In genomic region chr17:50919321-50920040, GRCh38 we compare ENCODE assay signal across 9 cellular contexts. TPM values are rescaled to one million over a fixed set of nuclear protein-coding genes. Genes with fewer than 3 reads are reported as not detected.
DNase-seq lines count a peak whose midpoint lies in the region; ATAC-seq and TF ChIP-seq lines count a peak whose summit lies in the region.
"Had no signal": no experiment of that assay in that cellular context is flagged by ENCODE, and none has a peak within 500 bp of the region (broad histone marks: within the 10 kb centered on the region; RNA-seq: fewer than 3 reads in every experiment).

No MANE protein-coding gene starts in this region.

- WGBS in lung, 2 donors, result 29 to 31% methylated on average over 18 of the region's 18 CpGs

- peak overlapping the region; percentile 81 to 99 (median 98) for H3K27ac Mint-ChIP-seq in CD8-positive, alpha-beta memory T cell

- no peak for TF ChIP-seq CTCF in lung (IDR thresholded peaks at IDR 0.05; ENCODE audit: control extremely low read depth, extremely low read depth)

- H3K9me3 ChIP-seq in CD8-positive, alpha-beta memory T cell (ENCODE audit: low read length), result no peaks in the 10 kb centered on the region
- H3K9me3 ChIP-seq in effector memory CD4-positive, alpha-beta T cell (ENCODE audit: control insufficient read depth, low read length), result no peaks in the 10 kb centered on the region
- no peaks in the 10 kb centered on the region for H3K9me3 ChIP-seq in lung (ENCODE audit: control insufficient read depth in 2 of 2, insufficient read depth in 1 of 2, low read length in 1 of 2)
- H3K9me3 ChIP-seq: HAP-1 had no signal

- H3K4me1 Mint-ChIP-seq in CD8-positive, alpha-beta memory T cell, result peaks cover 22 to 37% (median 24%) of the 10 kb centered on the region in 3 donors

- peak overlapping the region; percentile 26 for H3K4me3 ChIP-seq in CD8-positive, alpha-beta memory T cell (ENCODE audit: low read length)
- H3K4me3 ChIP-seq in effector memory CD4-positive, alpha-beta T cell (ENCODE audit: insufficient read depth, low read depth, low read length, poor library complexity, severe bottlenecking), result no peak overlapping the region
- no peak overlapping the region for H3K4me3 ChIP-seq in lung
- H3K4me3 ChIP-seq: HAP-1 had no signal

- CTCF ChIA-PET in CD8-positive, alpha-beta memory T cell (lab: Charles Lee), result interaction anchor here (0.9 kb wide), 1 partner anchor 53 kb away, joined by 3 read pairs; the partner anchor contains the start of gene TOB1

- no peaks in the 10 kb centered on the region for H3K36me3 ChIP-seq in CD8-positive, alpha-beta memory T cell (ENCODE audit: insufficient read depth, low read length)
- no peaks in the 10 kb centered on the region for H3K36me3 ChIP-seq in effector memory CD4-positive, alpha-beta T cell (ENCODE audit: control insufficient read depth, insufficient read depth, low read length)
- no peaks in the 10 kb centered on the region for H3K36me3 ChIP-seq in lung (ENCODE audit: control insufficient read depth in 2 of 2, insufficient read depth in 2 of 2, low read length in 2 of 2)
- H3K36me3 ChIP-seq: HAP-1 had no signal

- DNase-seq in CD8-positive, alpha-beta memory T cell, result peak; percentile 77 to 93 (median 86)
- peak; percentile 93 for DNase-seq in NCI-H748 treated with DMSO at 0.1 percent for 48 hours (lab: John Stamatoyannopoulos, UW)
- peak; percentile 87 for DNase-seq in activated CD8-positive, alpha-beta memory T cell treated with anti-CD3 and anti-CD28 coated beads, Interleukin-2, amount 50 U/mL, for 48 hours
- DNase-seq in effector memory CD4-positive, alpha-beta T cell, result peak; percentile 76 to 88 (median 84)
- DNase-seq in lung (ENCODE audit: low spot score), result peak; percentile 83
- DNase-seq in stimulated activated CD4-positive, alpha-beta T cell treated with anti-CD3 and anti-CD28 coated beads, TNF-alpha, amount 100 ng/mL, for 1 hour (ENCODE audit: low read depth in 3 of 3, low spot score in 1 of 3), result peak; percentile 32 to 69 (median 49)

- peak; percentile 56 for ATAC-seq in HG02943 (IDR thresholded peaks at IDR 0.05; ENCODE audit: low read depth, unreplicated experiment)
- peak; percentile 42 for ATAC-seq in lung (ENCODE audit: insufficient read depth, low FRiP score)
- ATAC-seq in GM18870 (IDR thresholded peaks at IDR 0.05; ENCODE audit: unreplicated experiment), result no peak

- H3K4me1 ChIP-seq in CD8-positive, alpha-beta memory T cell (ENCODE audit: insufficient read depth, low read length), result peaks cover 34% of the 10 kb centered on the region
- H3K4me1 ChIP-seq in effector memory CD4-positive, alpha-beta T cell (ENCODE audit: control insufficient read depth, insufficient read depth, low read length, poor library complexity, severe bottlenecking), result peaks cover 38% of the 10 kb centered on the region
- H3K4me1 ChIP-seq in lung (ENCODE audit: control insufficient read depth in 2 of 2, insufficient read depth in 2 of 2, low read length in 2 of 2), result no peaks in the 10 kb centered on the region
- H3K4me1 ChIP-seq: HAP-1 had no signal

- H3K27me3 Mint-ChIP-seq in CD8-positive, alpha-beta memory T cell, result peaks cover 0 to 1% of the 10 kb centered on the region in 2 donors

- peak overlapping the region; percentile 69 for H3K27ac ChIP-seq in CD8-positive, alpha-beta memory T cell (ENCODE audit: low read depth, low read length)
- peak overlapping the region; percentile 75 for H3K27ac ChIP-seq in effector memory CD4-positive, alpha-beta T cell (ENCODE audit: insufficient read depth, low read length, poor library complexity, severe bottlenecking)
- H3K27ac ChIP-seq in lung (ENCODE audit: low read depth in 1 of 2, low read length in 1 of 2), result peak overlapping the region; percentile 17 to 51

- peak overlapping the region; percentile 6 to 80 (median 49) for H3K4me3 Mint-ChIP-seq in CD8-positive, alpha-beta memory T cell

- H3K27me3 ChIP-seq in CD8-positive, alpha-beta memory T cell (ENCODE audit: insufficient read depth, low read length, poor library complexity, severe bottlenecking), result no peaks in the 10 kb centered on the region
- no peaks in the 10 kb centered on the region for H3K27me3 ChIP-seq in effector memory CD4-positive, alpha-beta T cell (replicated peaks; ENCODE audit: control insufficient read depth, insufficient read depth, low read length, poor library complexity, severe bottlenecking)
- H3K27me3 ChIP-seq in lung (ENCODE audit: control insufficient read depth, insufficient read depth), result no peaks in the 10 kb centered on the region

- no peaks in the 10 kb centered on the region for H3K9me3 Mint-ChIP-seq in CD8-positive, alpha-beta memory T cell

- POLR2A ChIA-PET in CD8-positive, alpha-beta memory T cell (lab: Charles Lee), result interaction anchor here (1.5 kb wide), 1 partner anchor 54 kb away, joined by 10 read pairs; the partner anchor contains the start of gene TOB1

- H3K36me3 Mint-ChIP-seq in CD8-positive, alpha-beta memory T cell, result no peaks in the 10 kb centered on the region

RNA-seq across cellular contexts. Expression of gene TOB1, which starts 53.3 kb away (rescaled TPM):
- total RNA-seq in CD8-positive, alpha-beta memory T cell, result 10 to 100 TPM; 32.6 to 34.5 TPM
- 53.4 TPM for polyA plus RNA-seq in CD8-positive, alpha-beta memory T cell
- total RNA-seq in lung, result 10 to 100 TPM; 28.4 to 75.5 TPM
- 10 to 100 TPM; 15.3 to 30.5 TPM for polyA plus RNA-seq in lung
